Comparison of ENCODE assay signal across 9 cellular contexts in the genomic region with DNA sequence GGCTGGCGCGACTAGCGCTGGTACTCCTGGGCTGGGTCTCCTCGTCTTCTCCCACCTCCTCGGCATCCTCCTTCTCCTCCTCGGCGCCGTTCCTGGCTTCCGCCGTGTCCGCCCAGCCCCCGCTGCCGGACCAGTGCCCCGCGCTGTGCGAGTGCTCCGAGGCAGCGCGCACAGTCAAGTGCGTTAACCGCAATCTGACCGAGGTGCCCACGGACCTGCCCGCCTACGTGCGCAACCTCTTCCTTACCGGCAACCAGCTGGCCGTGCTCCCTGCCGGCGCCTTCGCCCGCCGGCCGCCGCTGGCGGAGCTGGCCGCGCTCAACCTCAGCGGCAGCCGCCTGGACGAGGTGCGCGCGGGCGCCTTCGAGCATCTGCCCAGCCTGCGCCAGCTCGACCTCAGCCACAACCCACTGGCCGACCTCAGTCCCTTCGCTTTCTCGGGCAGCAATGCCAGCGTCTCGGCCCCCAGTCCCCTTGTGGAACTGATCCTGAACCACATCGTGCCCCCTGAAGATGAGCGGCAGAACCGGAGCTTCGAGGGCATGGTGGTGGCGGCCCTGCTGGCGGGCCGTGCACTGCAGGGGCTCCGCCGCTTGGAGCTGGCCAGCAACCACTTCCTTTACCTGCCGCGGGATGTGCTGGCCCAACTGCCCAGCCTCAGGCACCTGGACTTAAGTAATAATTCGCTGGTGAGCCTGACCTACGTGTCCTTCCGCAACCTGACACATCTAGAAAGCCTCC. TPM values are rescaled to one million over a fixed set of nuclear protein-coding genes. Genes with fewer than 3 reads are reported as not detected.
DNase-seq lines count a peak whose midpoint lies in the region; ATAC-seq and TF ChIP-seq lines count a peak whose summit lies in the region.
"Had no signal": no experiment of that assay in that cellular context is flagged by ENCODE, and none has a peak within 500 bp of the region (broad histone marks: within the 10 kb centered on the region; RNA-seq: fewer than 3 reads in every experiment).

No MANE protein-coding gene starts in this region.

- peak overlapping the region; percentile 58 for H3K9ac ChIP-seq in neural cell (ENCODE audit: low read length)

- TF ChIP-seq RAD21 in neural cell (conservative IDR thresholded peaks at IDR 0.05): no peak

- DNase-seq in GM06990 (ENCODE audit: extremely low read depth, insufficient read length): peak; percentile 56
- no peak for DNase-seq in fibroblast of the aortic adventitia (ENCODE audit: low read depth)
- no peak for DNase-seq in CD1c-positive myeloid dendritic cell (ENCODE audit: extremely low spot score)

- no peaks in the 10 kb centered on the region for H4K20me1 ChIP-seq in neural cell (ENCODE audit: insufficient read depth)

- TF ChIP-seq EP300 in neural cell (conservative IDR thresholded peaks at IDR 0.05; ENCODE audit: poor library complexity, severe bottlenecking): no peak

- no peak overlapping the region for H2AFZ ChIP-seq in neural cell (ENCODE audit: low read depth, low read length)

- H3K79me2 ChIP-seq in neural cell (replicated peaks; ENCODE audit: insufficient read depth, low read length): no peaks in the 10 kb centered on the region

- H3K9me3 ChIP-seq in neural cell (ENCODE audit: low read length): no peaks in the 10 kb centered on the region

- ATAC-seq in HG02759 (IDR thresholded peaks at IDR 0.05; ENCODE audit: unreplicated experiment) (peak; percentile 27), GM19463 (IDR thresholded peaks at IDR 0.05; ENCODE audit: unreplicated experiment) (no peak), HG03175 (IDR thresholded peaks at IDR 0.05; ENCODE audit: unreplicated experiment) (no peak)

- H3K4me2 ChIP-seq in neural cell (ENCODE audit: low read length): no peak overlapping the region

- H3K27me3 ChIP-seq in GM06990 (replicated peaks; ENCODE audit: control insufficient read depth, insufficient read depth, low read length) (no peaks in the 10 kb centered on the region), neural cell (ENCODE audit: insufficient read depth, low read depth, low read length) (peaks cover 47% of the 10 kb centered on the region)

- TF ChIP-seq CTCF in GM06990 (IDR thresholded peaks at IDR 0.05; ENCODE audit: insufficient read depth, low read length, poor library complexity, severe bottlenecking): no peak
- TF ChIP-seq CTCF in WI38 (IDR thresholded peaks at IDR 0.05; ENCODE audit: low read depth, low read length): peak; percentile 18; the same call in 1 of the 2 replicates
- TF ChIP-seq CTCF in fibroblast of the aortic adventitia (IDR thresholded peaks at IDR 0.05; ENCODE audit: insufficient read depth, low read length): peak; percentile 9
- TF ChIP-seq CTCF in neural cell (IDR thresholded peaks at IDR 0.05; ENCODE audit: poor library complexity, severe bottlenecking): peak; percentile 46

- H3F3A ChIP-seq in neural cell (ENCODE audit: insufficient read depth, low read length, poor library complexity, severe bottlenecking): peaks cover 2% of the 10 kb centered on the region

- H3K36me3 ChIP-seq in GM06990 (ENCODE audit: control insufficient read depth, insufficient read depth, low read length) (no peaks in the 10 kb centered on the region; the same call in 1 of the 2 replicates), neural cell (ENCODE audit: insufficient read depth, low read length) (no peaks in the 10 kb centered on the region)

- H3K27ac ChIP-seq in neural cell (ENCODE audit: low read length): no peak overlapping the region

- H3K9me2 ChIP-seq in neural cell (ENCODE audit: insufficient read depth, low read length): no peaks in the 10 kb centered on the region

- H3K4me3 ChIP-seq in GM06990 (replicated peaks; ENCODE audit: low read depth, low read length): peak overlapping the region; percentile 81
- peak overlapping the region; percentile 96 for H3K4me3 ChIP-seq in WI38 (ENCODE audit: low read depth, low read length)
- H3K4me3 ChIP-seq in fibroblast of the aortic adventitia (ENCODE audit: low read depth, low read length): peak overlapping the region; percentile 84
- peak overlapping the region; percentile 75 for H3K4me3 ChIP-seq in neural cell (ENCODE audit: low read length)

TF ChIP-seq in neural cell, 6 proteins besides CTCF, POLR2A, EP300 and RAD21:
- TF ChIP-seq, protein P1, sequence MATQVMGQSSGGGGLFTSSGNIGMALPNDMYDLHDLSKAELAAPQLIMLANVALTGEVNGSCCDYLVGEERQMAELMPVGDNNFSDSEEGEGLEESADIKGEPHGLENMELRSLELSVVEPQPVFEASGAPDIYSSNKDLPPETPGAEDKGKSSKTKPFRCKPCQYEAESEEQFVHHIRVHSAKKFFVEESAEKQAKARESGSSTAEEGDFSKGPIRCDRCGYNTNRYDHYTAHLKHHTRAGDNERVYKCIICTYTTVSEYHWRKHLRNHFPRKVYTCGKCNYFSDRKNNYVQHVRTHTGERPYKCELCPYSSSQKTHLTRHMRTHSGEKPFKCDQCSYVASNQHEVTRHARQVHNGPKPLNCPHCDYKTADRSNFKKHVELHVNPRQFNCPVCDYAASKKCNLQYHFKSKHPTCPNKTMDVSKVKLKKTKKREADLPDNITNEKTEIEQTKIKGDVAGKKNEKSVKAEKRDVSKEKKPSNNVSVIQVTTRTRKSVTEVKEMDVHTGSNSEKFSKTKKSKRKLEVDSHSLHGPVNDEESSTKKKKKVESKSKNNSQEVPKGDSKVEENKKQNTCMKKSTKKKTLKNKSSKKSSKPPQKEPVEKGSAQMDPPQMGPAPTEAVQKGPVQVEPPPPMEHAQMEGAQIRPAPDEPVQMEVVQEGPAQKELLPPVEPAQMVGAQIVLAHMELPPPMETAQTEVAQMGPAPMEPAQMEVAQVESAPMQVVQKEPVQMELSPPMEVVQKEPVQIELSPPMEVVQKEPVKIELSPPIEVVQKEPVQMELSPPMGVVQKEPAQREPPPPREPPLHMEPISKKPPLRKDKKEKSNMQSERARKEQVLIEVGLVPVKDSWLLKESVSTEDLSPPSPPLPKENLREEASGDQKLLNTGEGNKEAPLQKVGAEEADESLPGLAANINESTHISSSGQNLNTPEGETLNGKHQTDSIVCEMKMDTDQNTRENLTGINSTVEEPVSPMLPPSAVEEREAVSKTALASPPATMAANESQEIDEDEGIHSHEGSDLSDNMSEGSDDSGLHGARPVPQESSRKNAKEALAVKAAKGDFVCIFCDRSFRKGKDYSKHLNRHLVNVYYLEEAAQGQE (IDR thresholded peaks at IDR 0.05; ENCODE audit: borderline replicate concordance): no peak
- TF ChIP-seq EZH2 (IDR thresholded peaks at IDR 0.05; ENCODE audit: borderline replicate concordance, insufficient read depth, low read length, poor library complexity, severe bottlenecking) (no peak), SMC3 (conservative IDR thresholded peaks at IDR 0.05; ENCODE audit: poor library complexity) (no peak), TAF1 (IDR thresholded peaks at IDR 0.05; ENCODE audit: low read depth) (no peak), MXI1 (conservative IDR thresholded peaks at IDR 0.05; ENCODE audit: poor library complexity, severe bottlenecking) (no peak), POLR2AphosphoS5 (IDR thresholded peaks at IDR 0.05) (no peak)

RNA-seq across cellular contexts. Expression of a gene that starts 1.6 kb away (rescaled TPM):
- 34.6 and 101 TPM in 2 replicates for total RNA-seq in fibroblast of the aortic adventitia (ENCODE audit: low replicate concordance)
- 25.0 and 31.0 TPM in 2 replicates for polyA plus RNA-seq in neural cell
- 17.3 and 20.6 TPM in 2 replicates for polyA minus RNA-seq in neural cell
- total RNA-seq: T-helper 1 cell treated with Interleukin-12 subunit alpha and Interleukin-12 subunit beta and Interleukin-4 antibody, amounts not matched to agents 30 ng/mL and 1 ng/mL, for 36 hours had no signal
